8 cellular contexts compared by ENCODE assay signal in genomic region chr4:10117424-10118354, GRCh38. TPM values are rescaled to one million over a fixed set of nuclear protein-coding genes. Genes with fewer than 3 reads are reported as not detected.
DNase-seq lines count a peak whose midpoint lies in the region; ATAC-seq and TF ChIP-seq lines count a peak whose summit lies in the region.

No MANE protein-coding gene starts in this region.

- H3K4me1 ChIP-seq in lower lobe of right lung (peaks cover 40% of the 10 kb centered on the region), thoracic aorta (ENCODE audit: control insufficient read depth in 1 of 2, low read depth in 2 of 2) (peaks cover 28 to 42% of the 10 kb centered on the region in 2 donors)

- H3K27me3 ChIP-seq in lower lobe of right lung (ENCODE audit: low read depth): no peaks in the 10 kb centered on the region
- no peaks in the 10 kb centered on the region for H3K27me3 ChIP-seq in thoracic aorta (replicated peaks; ENCODE audit: insufficient read depth)

- TF ChIP-seq CTCF in AG09309 (IDR thresholded peaks at IDR 0.05; ENCODE audit: control insufficient read depth, insufficient read depth, low read depth, low read length, missing control alignments): no peak
- no peak for TF ChIP-seq CTCF in RWPE1 (conservative IDR thresholded peaks at IDR 0.05; ENCODE audit: low read depth)
- TF ChIP-seq CTCF in cardiac fibroblast (IDR thresholded peaks at IDR 0.05; ENCODE audit: low read depth, low read length): no peak
- no peak for TF ChIP-seq CTCF in lower lobe of right lung (IDR thresholded peaks at IDR 0.05)
- TF ChIP-seq CTCF in thoracic aorta (IDR thresholded peaks at IDR 0.05): no peak

- ATAC-seq in GM21717 (IDR thresholded peaks at IDR 0.05; ENCODE audit: unreplicated experiment): peak; percentile 20
- peak; percentile 2 to 23 for ATAC-seq in lower lobe of right lung
- peak; percentile 1 for ATAC-seq in thoracic aorta (ENCODE audit: insufficient number of reproducible peaks, low FRiP score, low read depth)

- H3K27ac ChIP-seq in RWPE1 (peak overlapping the region; percentile 93), lower lobe of right lung (peak overlapping the region; percentile 99), thoracic aorta (peak overlapping the region; percentile 92 to 98)

- intact Hi-C loops in lower lobe of right lung (cut with DNase I): no loop called here

- H3K4me3 ChIP-seq in AG09309 (ENCODE audit: control insufficient read depth, low read depth, low read length) (peak overlapping the region; percentile 57), cardiac fibroblast (replicated peaks in 1 of 2; ENCODE audit: low read depth in 2 of 2, low read length in 2 of 2) (peak overlapping the region; percentile 56 to 61), lower lobe of right lung (peak overlapping the region; percentile 86), thoracic aorta (peak overlapping the region; percentile 89)

- H3K36me3 ChIP-seq in lower lobe of right lung: peaks cover 28% of the 10 kb centered on the region
- peaks cover 23% of the 10 kb centered on the region for H3K36me3 ChIP-seq in thoracic aorta

- POLR2A ChIA-PET in RWPE1 (lab: Yijun Ruan, JAX; ENCODE audit: low non-redundant PET): interaction anchor here (0.8 to 1.3 kb wide), 3 partner anchors 9 to 21 kb away, joined by 3 to 4 read pairs (median 4); no protein-coding TSS in a partner anchor

- DNase-seq in AG09309 (ENCODE audit: low read depth) (no peak), RWPE1 (ENCODE audit: low spot score) (no peak), cardiac fibroblast (ENCODE audit: low read depth in 2 of 2) (peak in 1 of 2 donors; percentile 59), lower lobe of right lung (no peak), thoracic aorta (ENCODE audit: low spot score) (no peak), NCI-H2029 treated with DMSO at 0.1 percent for 48 hours (lab: John Stamatoyannopoulos, UW) (no peak), DMS53 (lab: John Stamatoyannopoulos, UW) (no peak)

- CTCF ChIA-PET in RWPE1 (lab: Yijun Ruan, JAX): no interaction called here

- no peaks in the 10 kb centered on the region for H3K9me3 ChIP-seq in lower lobe of right lung
- no peaks in the 10 kb centered on the region for H3K9me3 ChIP-seq in thoracic aorta

RNA-seq across cellular contexts. Expression of gene WDR1, which starts 1.1 kb away (rescaled TPM):
- 233 TPM for total RNA-seq in lower lobe of right lung
- 100 to 1,000 TPM; 263 to 408 TPM for total RNA-seq in thoracic aorta
